ENCODE assay signal across 15 cellular contexts in genomic region chr14:58574623-58575022, GRCh38.
A peak's percentile ranks its signal among the peaks of the same experiment; 100 is the strongest.
DNase-seq lines count a peak whose midpoint lies in the region; ATAC-seq and TF ChIP-seq lines count a peak whose summit lies in the region.
"Had no signal": no experiment of that assay in that cellular context is flagged by ENCODE, and none has a peak within 500 bp of the region (broad histone marks: within the 10 kb centered on the region; RNA-seq: fewer than 3 reads in every experiment).

No MANE protein-coding gene starts in this region.

- H3K9me2 ChIP-seq in GM23248 (ENCODE audit: insufficient read depth) = no peaks in the 10 kb centered on the region

- H3K4me2 ChIP-seq in GM23248 (ENCODE audit: unreplicated experiment) = no peak overlapping the region

- POLR2A ChIA-PET in Caco-2 (lab: Charles Lee) = no interaction called here
- POLR2A ChIA-PET in naive thymus-derived CD4-positive, alpha-beta T cell (lab: Charles Lee) = interaction anchor here (0.6 to 1.6 kb wide), 2 partner anchors 21 to 77 kb away, joined by 3 to 4 read pairs; no protein-coding TSS in a partner anchor

- H3K4me3 Mint-ChIP-seq in activated T-helper 1 cell treated with anti-CD3 and anti-CD28 coated beads, Interleukin-12 subunit alpha, Interleukin-12 subunit beta, Interleukin-2, Interleukin-4 antibody, amounts not matched to agents 30 ng/mL and 10 ng/mL and 1 ng/mL, durations not matched to agents 14 hours and 24 hours and 36 hours = no peak overlapping the region
- H3K4me3 Mint-ChIP-seq in Caco-2 (ENCODE audit: unreplicated experiment) = no peak overlapping the region
- no peak overlapping the region for H3K4me3 Mint-ChIP-seq in naive thymus-derived CD4-positive, alpha-beta T cell
- H3K4me3 Mint-ChIP-seq: naive thymus-derived CD8-positive, alpha-beta T cell had no signal

- H3K4me1 Mint-ChIP-seq in activated T-helper 1 cell treated with anti-CD3 and anti-CD28 coated beads, Interleukin-12 subunit alpha, Interleukin-12 subunit beta, Interleukin-2, Interleukin-4 antibody, amounts not matched to agents 30 ng/mL and 10 ng/mL and 1 ng/mL, durations not matched to agents 14 hours and 24 hours and 36 hours (ENCODE audit: low read depth) = peaks cover 21% of the 10 kb centered on the region
- no peaks in the 10 kb centered on the region for H3K4me1 Mint-ChIP-seq in Caco-2 (ENCODE audit: low read depth, unreplicated experiment)
- H3K4me1 Mint-ChIP-seq in naive thymus-derived CD4-positive, alpha-beta T cell = peaks cover 14 to 59% (median 47%) of the 10 kb centered on the region in 7 donors

- H3F3A ChIP-seq in GM23248 (ENCODE audit: insufficient read depth) = peaks cover 9% of the 10 kb centered on the region

- WGBS in GM23248 (ENCODE audit: low coverage in 1 of 2, low lambda C conversion rate in 2 of 2, missing lambda C conversion rate in 2 of 2), 2 experiments = 92 to 95% methylated on average over 2 of the region's 2 CpGs

- H3K36me3 ChIP-seq in GM23248 (ENCODE audit: low read depth) (no peaks in the 10 kb centered on the region), Caco-2 (ENCODE audit: control insufficient read depth, insufficient read depth, low read length) (no peaks in the 10 kb centered on the region)
- H3K36me3 ChIP-seq in naive thymus-derived CD4-positive, alpha-beta T cell (ENCODE audit: control insufficient read depth in 2 of 3, insufficient read depth in 3 of 3, low read length in 3 of 3) = no peaks in the 10 kb centered on the region
- H3K36me3 ChIP-seq: lower lobe of right lung had no signal

- no peak for ATAC-seq in GM18498 (IDR thresholded peaks at IDR 0.05; ENCODE audit: unreplicated experiment)
- ATAC-seq in naive thymus-derived CD4-positive, alpha-beta T cell = no peak
- ATAC-seq: lower lobe of right lung; naive thymus-derived CD8-positive, alpha-beta T cell had no signal

- CTCF ChIA-PET in Caco-2 (lab: Charles Lee) = interaction anchor here (1.0 to 1.2 kb wide), 2 partner anchors 22 to 73 kb away, joined by 4 to 18 read pairs; no protein-coding TSS in a partner anchor
- CTCF ChIA-PET in naive thymus-derived CD4-positive, alpha-beta T cell (lab: Charles Lee) = interaction anchor here (0.7 to 1.3 kb wide), 4 partner anchors 9 to 74 kb away, joined by 3 to 10 read pairs (median 6); no protein-coding TSS in a partner anchor

- no peaks in the 10 kb centered on the region for H3K9me3 Mint-ChIP-seq in activated T-helper 1 cell treated with anti-CD3 and anti-CD28 coated beads, Interleukin-12 subunit alpha, Interleukin-12 subunit beta, Interleukin-2, Interleukin-4 antibody, amounts not matched to agents 30 ng/mL and 10 ng/mL and 1 ng/mL, durations not matched to agents 14 hours and 24 hours and 36 hours
- H3K9me3 Mint-ChIP-seq in Caco-2 (ENCODE audit: unreplicated experiment) = no peaks in the 10 kb centered on the region
- H3K9me3 Mint-ChIP-seq in naive thymus-derived CD4-positive, alpha-beta T cell = no peaks in the 10 kb centered on the region
- H3K9me3 Mint-ChIP-seq: naive thymus-derived CD8-positive, alpha-beta T cell had no signal

- BruUV-seq in Caco-2 (replicated peaks; lab: Mats Ljungman, UMichigan) = no TSS peak

- H3K27ac Mint-ChIP-seq in activated T-helper 1 cell treated with anti-CD3 and anti-CD28 coated beads, Interleukin-12 subunit alpha, Interleukin-12 subunit beta, Interleukin-2, Interleukin-4 antibody, amounts not matched to agents 30 ng/mL and 10 ng/mL and 1 ng/mL, durations not matched to agents 14 hours and 24 hours and 36 hours = no peak overlapping the region
- H3K27ac Mint-ChIP-seq in Caco-2 (ENCODE audit: unreplicated experiment) = no peak overlapping the region
- H3K27ac Mint-ChIP-seq in naive thymus-derived CD4-positive, alpha-beta T cell = peak overlapping the region in 2 of 9 donors; percentile 1 to 9

- H3K4me3 ChIP-seq in AG09309 (ENCODE audit: control insufficient read depth, low read depth, low read length) = no peak overlapping the region
- H3K4me3 ChIP-seq in GM23248 = no peak overlapping the region
- H3K4me3 ChIP-seq in foreskin fibroblast (ENCODE audit: low read depth in 1 of 2, low read length in 2 of 2) = no peak overlapping the region
- H3K4me3 ChIP-seq in Caco-2 (ENCODE audit: low read depth, low read length) = no peak overlapping the region
- H3K4me3 ChIP-seq in naive thymus-derived CD4-positive, alpha-beta T cell (ENCODE audit: low read length) = no peak overlapping the region
- H3K4me3 ChIP-seq: lower lobe of right lung had no signal

- H3K27me3 ChIP-seq in GM23248 (replicated peaks; ENCODE audit: insufficient read depth) (no peaks in the 10 kb centered on the region), Caco-2 (replicated peaks; ENCODE audit: control insufficient read depth, insufficient read depth, low read length) (no peaks in the 10 kb centered on the region; the same call in 1 of the 2 replicates)
- H3K27me3 ChIP-seq in naive thymus-derived CD4-positive, alpha-beta T cell (ENCODE audit: control insufficient read depth in 2 of 2, insufficient read depth in 2 of 2, low read length in 2 of 2) = no peaks in the 10 kb centered on the region

- intact Hi-C loops in activated T-helper 1 cell treated with anti-CD3 and anti-CD28 coated beads, Interleukin-12 subunit alpha, Interleukin-12 subunit beta, Interleukin-2, Interleukin-4 antibody, amounts not matched to agents 30 ng/mL and 10 ng/mL and 1 ng/mL, durations not matched to agents 14 hours and 24 hours and 36 hours (cut with micrococcal nuclease) = loop anchor here (2.0 to 5.0 kb wide), 2 partner anchors 74 to 147 kb away; partner anchors contain the start of genes KIAA0586 and TIMM9
- intact Hi-C loops in Caco-2 (cut with micrococcal nuclease; ENCODE audit: unreplicated experiment) = loop anchor here (2.0 kb wide), 1 partner anchor 74 kb away; no protein-coding TSS in a partner anchor
- intact Hi-C loops in naive thymus-derived CD4-positive, alpha-beta T cell (cut with micrococcal nuclease) = loop anchor here (1.0 to 5.0 kb wide), 6 partner anchors 63 to 1673 kb away; partner anchors contain the start of genes ARID4A (in 1 of the 2), DACT1 (in 1 of the 2), JKAMP (in 1 of the 2) and L3HYPDH (in 1 of the 2)

- H3K4me1 ChIP-seq in GM23248 (ENCODE audit: insufficient read depth) (peaks cover 11% of the 10 kb centered on the region), Caco-2 (no peaks in the 10 kb centered on the region)
- H3K4me1 ChIP-seq in naive thymus-derived CD4-positive, alpha-beta T cell (ENCODE audit: control insufficient read depth in 2 of 2, insufficient read depth in 2 of 2, low read length in 2 of 2) = peaks cover 0 to 33% of the 10 kb centered on the region in 2 donors
- H3K4me1 ChIP-seq: lower lobe of right lung had no signal

- H2AFZ ChIP-seq in GM23248 = no peak overlapping the region

- no peak overlapping the region for H3K9ac ChIP-seq in GM23248

- H3K9me3 ChIP-seq in GM23248 (ENCODE audit: low read depth) = no peaks in the 10 kb centered on the region
- no peaks in the 10 kb centered on the region for H3K9me3 ChIP-seq in Caco-2
- no peaks in the 10 kb centered on the region for H3K9me3 ChIP-seq in naive thymus-derived CD4-positive, alpha-beta T cell (ENCODE audit: control insufficient read depth in 2 of 3, low read length in 3 of 3)
- H3K9me3 ChIP-seq: lower lobe of right lung had no signal

- no peaks in the 10 kb centered on the region for H3K79me2 ChIP-seq in GM23248 (ENCODE audit: insufficient read depth)

- no peak overlapping the region for H3K27ac ChIP-seq in GM23248
- H3K27ac ChIP-seq in naive thymus-derived CD4-positive, alpha-beta T cell (ENCODE audit: low read depth, low read length) = no peak overlapping the region
- H3K27ac ChIP-seq: lower lobe of right lung had no signal

- H3K27me3 Mint-ChIP-seq in activated T-helper 1 cell treated with anti-CD3 and anti-CD28 coated beads, Interleukin-12 subunit alpha, Interleukin-12 subunit beta, Interleukin-2, Interleukin-4 antibody, amounts not matched to agents 30 ng/mL and 10 ng/mL and 1 ng/mL, durations not matched to agents 14 hours and 24 hours and 36 hours (ENCODE audit: insufficient read depth) = peaks cover 4% of the 10 kb centered on the region
- peaks cover 8% of the 10 kb centered on the region for H3K27me3 Mint-ChIP-seq in Caco-2 (ENCODE audit: insufficient read depth, unreplicated experiment)
- no peaks in the 10 kb centered on the region for H3K27me3 Mint-ChIP-seq in naive thymus-derived CD4-positive, alpha-beta T cell
- H3K27me3 Mint-ChIP-seq: naive thymus-derived CD8-positive, alpha-beta T cell had no signal

- in situ Hi-C loops in GM23248 (cut with MboI) = no loop called here
- in situ Hi-C loops in SK-MEL-5 (cut with HindIII; ENCODE audit: low pct_unique_long_range_greater_than_20kb, low sequenced_read_pairs) = no loop called here

- H3K36me3 Mint-ChIP-seq in activated T-helper 1 cell treated with anti-CD3 and anti-CD28 coated beads, Interleukin-12 subunit alpha, Interleukin-12 subunit beta, Interleukin-2, Interleukin-4 antibody, amounts not matched to agents 30 ng/mL and 10 ng/mL and 1 ng/mL, durations not matched to agents 14 hours and 24 hours and 36 hours (ENCODE audit: low read depth) = no peaks in the 10 kb centered on the region
- H3K36me3 Mint-ChIP-seq in Caco-2 (ENCODE audit: insufficient read depth, unreplicated experiment) = no peaks in the 10 kb centered on the region
- H3K36me3 Mint-ChIP-seq in naive thymus-derived CD4-positive, alpha-beta T cell = no peaks in the 10 kb centered on the region
- H3K36me3 Mint-ChIP-seq: naive thymus-derived CD8-positive, alpha-beta T cell had no signal

- TF ChIP-seq CTCF in AG09309 (IDR thresholded peaks at IDR 0.05; ENCODE audit: control insufficient read depth, insufficient read depth, low read depth, low read length, missing control alignments) (peak; percentile 16), foreskin fibroblast (IDR thresholded peaks at IDR 0.05; ENCODE audit: low read depth, low read length) (peak; percentile 10), Caco-2 (IDR thresholded peaks at IDR 0.05; ENCODE audit: insufficient read depth in 1 of 2, low read depth in 1 of 2, low read length in 1 of 2, severe bottlenecking in 1 of 2, unreplicated experiment in 1 of 2) (peak in 1 of 2 experiments; percentile 12)

- no peak for DNase-seq in AG09309 (ENCODE audit: low read depth)
- DNase-seq in GM23248 = peak; percentile 6
- DNase-seq in SK-MEL-5 (ENCODE audit: low read depth, low spot score) = peak; percentile 18
- no peak for DNase-seq in foreskin fibroblast
- DNase-seq in activated T-helper 1 cell treated with anti-CD3 and anti-CD28 coated beads, Interleukin-12 subunit alpha, Interleukin-12 subunit beta, Interleukin-2, Interleukin-4 antibody, amounts not matched to agents 30 ng/mL and 10 ng/mL and 1 ng/mL, durations not matched to agents 14 hours and 24 hours and 36 hours (ENCODE audit: low spot score) = no peak
- no peak for DNase-seq in Caco-2
- no peak for DNase-seq in naive thymus-derived CD4-positive, alpha-beta T cell
- DNase-seq: activated CD4-positive, CD25-positive, alpha-beta regulatory T cell; activated CD8-positive, alpha-beta memory T cell treated with anti-CD3 and anti-CD28 coated beads, Interleukin-2, amount 50 U/mL, for 4 hours; Calu3; lower lobe of right lung; naive thymus-derived CD8-positive, alpha-beta T cell; NCI-H2029 treated with DMSO at 0.1 percent for 48 hours; RPMI8226 had no signal

- no peaks in the 10 kb centered on the region for H4K20me1 ChIP-seq in GM23248 (ENCODE audit: insufficient read depth)

Comparison
In these comparisons a context has a peak if more than half of its experiments do, and no peak if none do; other contexts are left out.
1. DNase-seq: peak in GM23248 (single experiment) and SK-MEL-5 (single experiment); none in AG09309 (single experiment), foreskin fibroblast (0 of 2), activated T-helper 1 cell treated with anti-CD3 and anti-CD28 coated beads, Interleukin-12 subunit alpha, Interleukin-12 subunit beta, Interleukin-2, Interleukin-4 antibody, amounts not matched to agents 30 ng/mL and 10 ng/mL and 1 ng/mL, durations not matched to agents 14 hours and 24 hours and 36 hours (single experiment), Caco-2 (0 of 2) and naive thymus-derived CD4-positive, alpha-beta T cell (0 of 9).